13 cellular contexts compared by ENCODE assay signal in the genomic region with DNA sequence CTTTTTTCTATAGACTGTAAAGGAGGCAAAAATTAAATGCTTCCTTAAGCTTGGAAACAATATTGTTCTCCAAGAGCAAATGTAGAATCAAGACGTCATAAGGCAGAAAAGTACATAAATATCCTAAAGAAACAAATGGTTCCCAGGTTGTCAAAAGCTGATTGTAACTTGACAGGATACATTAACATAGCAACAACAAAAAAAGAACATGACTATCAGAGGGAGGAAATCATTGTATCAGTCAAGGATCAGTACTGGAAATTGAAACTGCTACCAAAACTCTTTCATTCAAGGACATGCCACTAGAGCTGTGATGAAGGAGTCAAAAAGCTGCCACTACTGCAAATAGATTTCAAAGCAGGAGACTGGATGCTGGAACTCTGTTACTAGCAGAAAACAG.
DNase-seq lines count a peak whose midpoint lies in the region; FAIRE-seq and TF ChIP-seq lines count a peak whose summit lies in the region.
"Had no signal": no experiment of that assay in that cellular context is flagged by ENCODE, and none has a peak within 500 bp of the region (broad histone marks: within the 10 kb centered on the region; RNA-seq: fewer than 3 reads in every experiment).

No MANE protein-coding gene starts in this region.

- no peak overlapping the region for H3K4me3 Mint-ChIP-seq in Caco-2 (ENCODE audit: unreplicated experiment)

- H3K36me3 Mint-ChIP-seq in Caco-2 (ENCODE audit: insufficient read depth, unreplicated experiment): peaks cover 6% of the 10 kb centered on the region

- H3K9me3 Mint-ChIP-seq in Caco-2 (ENCODE audit: unreplicated experiment): peaks cover 10% of the 10 kb centered on the region

- H3K4me3 ChIP-seq in BLaER1 treated with 17β-estradiol and CSF1 and Interleukin-3, amounts not matched to agents 10 nM and 100 nM: no peak overlapping the region
- H3K4me3 ChIP-seq in Caco-2 (ENCODE audit: low read depth, low read length): no peak overlapping the region
- H3K4me3 ChIP-seq in keratinocyte (ENCODE audit: control insufficient read depth in 2 of 3, extremely low read depth in 1 of 3, insufficient read depth in 2 of 3, low read depth in 1 of 3, low read length in 3 of 3): no peak overlapping the region
- H3K4me3 ChIP-seq in testis: no peak overlapping the region
- H3K4me3 ChIP-seq: BLaER1 had no signal

- H3K27me3 ChIP-seq in BLaER1 treated with 17β-estradiol and CSF1 and Interleukin-3, amounts not matched to agents 10 nM and 100 nM: peaks cover 0 to 24% (median 0%) of the 10 kb centered on the region in 11 experiments; a peak in 3 of 22 replicates
- no peaks in the 10 kb centered on the region for H3K27me3 ChIP-seq in Caco-2 (replicated peaks; ENCODE audit: control insufficient read depth, insufficient read depth, low read length)
- H3K27me3 ChIP-seq in keratinocyte (ENCODE audit: control insufficient read depth, extremely low read depth, insufficient read depth, low read length): no peaks in the 10 kb centered on the region
- no peaks in the 10 kb centered on the region for H3K27me3 ChIP-seq in testis
- H3K27me3 ChIP-seq: BLaER1 had no signal

- dilution Hi-C loops in keratinocyte (cut with MboI; ENCODE audit: extremely low pct_ligation_motif_present, low sequenced_read_pairs): no loop called here

- H3K36me3 ChIP-seq in BLaER1 treated with 17β-estradiol and CSF1 and Interleukin-3, amounts not matched to agents 10 nM and 100 nM: no peaks in the 10 kb centered on the region
- H3K36me3 ChIP-seq in Caco-2 (ENCODE audit: control insufficient read depth, insufficient read depth, low read length) (no peaks in the 10 kb centered on the region), keratinocyte (ENCODE audit: control insufficient read depth in 2 of 2, extremely low read depth in 1 of 2, insufficient read depth in 2 of 2, low read length in 2 of 2) (no peaks in the 10 kb centered on the region), testis (ENCODE audit: low read depth, missing control alignments) (no peaks in the 10 kb centered on the region)
- H3K36me3 ChIP-seq: BLaER1 had no signal

- H3K9me1 ChIP-seq in keratinocyte (ENCODE audit: control insufficient read depth, extremely low read depth, insufficient read depth, low read length): no peaks in the 10 kb centered on the region

- CTCF ChIA-PET in Caco-2 (lab: Charles Lee): no interaction called here

- TF ChIP-seq CTCF in Caco-2 (IDR thresholded peaks at IDR 0.05; ENCODE audit: insufficient read depth in 1 of 2, low read depth in 1 of 2, low read length in 1 of 2, severe bottlenecking in 1 of 2, unreplicated experiment in 1 of 2) (no peak), keratinocyte (optimal IDR thresholded peaks at IDR 0.05 in 1 of 3, IDR thresholded peaks at IDR 0.05 in 1 of 3, conservative IDR thresholded peaks at IDR 0.05 in 1 of 3; ENCODE audit: extremely low read depth in 1 of 3, insufficient read depth in 2 of 3, low read length in 3 of 3) (no peak), testis (IDR thresholded peaks at IDR 0.05) (no peak)

- H3K27ac ChIP-seq in BLaER1 treated with 17β-estradiol and CSF1 and Interleukin-3, amounts not matched to agents 10 nM and 100 nM: peak overlapping the region in 4 of 11 experiments; percentile 44 to 79 (median 68); a peak in 5 of 22 replicates
- H3K27ac ChIP-seq in keratinocyte (ENCODE audit: control insufficient read depth, insufficient read depth, low read length) (no peak overlapping the region), testis (no peak overlapping the region)
- H3K27ac ChIP-seq: BLaER1 had no signal

- peaks cover 63% of the 10 kb centered on the region for H3K4me1 Mint-ChIP-seq in Caco-2 (ENCODE audit: low read depth, unreplicated experiment)

- no peak overlapping the region for H3K9ac ChIP-seq in BLaER1 treated with 17β-estradiol and CSF1 and Interleukin-3, amounts not matched to agents 10 nM and 100 nM
- no peak overlapping the region for H3K9ac ChIP-seq in keratinocyte (ENCODE audit: control insufficient read depth, extremely low read depth, insufficient read depth, low read length)
- H3K9ac ChIP-seq: BLaER1 had no signal

- 50 to 56% methylated on average over 1 of the region's 1 CpG for WGBS in testis, 2 donors

- H2AFZ ChIP-seq in keratinocyte (ENCODE audit: control insufficient read depth, low read length): no peak overlapping the region

- no peak for FAIRE-seq in RCC 7860 (lab: Jason Lieb, UNC)
- FAIRE-seq in keratinocyte (lab: Jason Lieb, UNC): peak; percentile 86
- FAIRE-seq: GM12891 had no signal

- POLR2A ChIA-PET in Caco-2 (lab: Charles Lee): no interaction called here

- no peaks in the 10 kb centered on the region for H3K27me3 Mint-ChIP-seq in Caco-2 (ENCODE audit: insufficient read depth, unreplicated experiment)

- DNase-seq in Caco-2: no peak
- DNase-seq in RCC 7860 (ENCODE audit: low spot score): peak; percentile 6
- DNase-seq in keratinocyte (ENCODE audit: low read depth, low spot score): no peak
- no peak for DNase-seq in SKM-1 (lab: John Stamatoyannopoulos, UW; ENCODE audit: unreplicated experiment)
- DNase-seq in testis: no peak
- DNase-seq in SW 1271 (lab: John Stamatoyannopoulos, UW): no peak
- DNase-seq: NCI-H1436, NCI-H2029 treated with DMSO at 0.1 percent for 48 hours, NCI-H510A treated with DMSO at 0.1 percent for 48 hours, RPMI8226 had no signal

- H3K9me3 ChIP-seq in BLaER1 treated with 17β-estradiol and CSF1 and Interleukin-3, amounts not matched to agents 10 nM and 100 nM (replicated peaks in 1 of 11): no peaks in the 10 kb centered on the region
- H3K9me3 ChIP-seq in Caco-2 (no peaks in the 10 kb centered on the region), keratinocyte (ENCODE audit: control insufficient read depth, low read depth, low read length) (no peaks in the 10 kb centered on the region), testis (no peaks in the 10 kb centered on the region)
- H3K9me3 ChIP-seq: BLaER1 had no signal

- no TSS peak for BruUV-seq in Caco-2 (replicated peaks; lab: Mats Ljungman, UMichigan)

- peak overlapping the region; percentile 63 for H3K27ac Mint-ChIP-seq in Caco-2 (ENCODE audit: unreplicated experiment)

- no peaks in the 10 kb centered on the region for H3K79me2 ChIP-seq in keratinocyte (ENCODE audit: control insufficient read depth, insufficient read depth, low read length)

- intact Hi-C loops in Caco-2 (cut with micrococcal nuclease; ENCODE audit: unreplicated experiment) (no loop called here), testis (cut with DNase I; ENCODE audit: low total_unique reads) (no loop called here)

- peaks cover 25 to 48% (median 34%) of the 10 kb centered on the region in 10 experiments for H3K4me1 ChIP-seq in BLaER1 treated with 17β-estradiol and CSF1 and Interleukin-3, amounts not matched to agents 10 nM and 100 nM
- H3K4me1 ChIP-seq in Caco-2 (peaks cover 96% of the 10 kb centered on the region), keratinocyte (ENCODE audit: control insufficient read depth, extremely low read depth, insufficient read depth, low read length) (peaks cover 53% of the 10 kb centered on the region), testis (no peaks in the 10 kb centered on the region)

- TF ChIP-seq POLR2A in testis (IDR thresholded peaks at IDR 0.05): no peak

- peak overlapping the region in 9 of 11 experiments; percentile 16 to 72 (median 54); a peak in 10 of 22 replicates for H3K4me2 ChIP-seq in BLaER1 treated with 17β-estradiol and CSF1 and Interleukin-3, amounts not matched to agents 10 nM and 100 nM
- H3K4me2 ChIP-seq in keratinocyte (ENCODE audit: control insufficient read depth, extremely low read depth, insufficient read depth, low read depth, low read length): no peak overlapping the region

- no peaks in the 10 kb centered on the region for H4K20me1 ChIP-seq in BLaER1 treated with 17β-estradiol and CSF1 and Interleukin-3, amounts not matched to agents 10 nM and 100 nM
- H4K20me1 ChIP-seq in keratinocyte (ENCODE audit: control insufficient read depth, extremely low read depth, insufficient read depth, low read length): no peaks in the 10 kb centered on the region
- H4K20me1 ChIP-seq: BLaER1 had no signal
